In the genomic region with DNA sequence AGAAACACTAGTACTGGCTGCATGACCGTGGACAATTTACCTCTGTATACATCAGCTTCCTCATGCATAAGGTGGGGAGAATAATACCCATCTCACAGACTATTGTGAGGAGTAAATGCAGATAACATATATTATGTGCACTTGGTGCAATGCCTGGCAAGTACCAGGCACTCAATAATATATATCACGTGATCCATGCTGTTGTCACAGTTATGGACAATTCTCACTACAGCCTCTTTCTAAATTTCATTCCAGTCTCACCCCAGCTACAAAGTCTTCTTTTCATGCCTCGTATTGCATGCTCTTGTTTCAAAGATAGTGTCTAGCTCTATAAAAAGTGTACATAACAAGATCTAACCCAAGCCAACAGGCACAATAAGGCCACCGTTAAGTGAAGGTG, we compare ENCODE assay signal across 19 cellular contexts.
"Had no signal": no experiment of that assay in that cellular context is flagged by ENCODE, and none has a peak within 500 bp of the region (broad histone marks: within the 10 kb centered on the region; RNA-seq: fewer than 3 reads in every experiment).

No MANE protein-coding gene starts in this region.

- ATAC-seq: effector memory CD8-positive, alpha-beta T cell; foreskin keratinocyte; left lung; stimulated activated memory B cell treated with anti-CD40 and anti-IgM and Interleukin-4, amounts not matched to agents 10 μg/mL and 1 μg/mL and 100 μg/mL, for 72 hours had no signal

- H3K27me3 ChIP-seq: foreskin keratinocyte, heart left ventricle, left lung, pancreas, spleen, testis, transverse colon had no signal

- H3K36me3 ChIP-seq: heart left ventricle, left lung, pancreas, spleen, transverse colon had no signal

- DNase-seq: effector memory CD8-positive, alpha-beta T cell; erythroblast; foreskin keratinocyte; hippocampal formation; kidney glomerular epithelial cell; left lung; mesenchymal stem cell; naive B cell; occipital lobe; pancreas; spleen; stimulated activated CD4-positive, alpha-beta T cell treated with anti-CD3 and anti-CD28 coated beads, Interleukin-15, amount 100 ng/mL, for 24 hours; stimulated activated CD4-positive, alpha-beta T cell treated with anti-CD3 and anti-CD28 coated beads, Interleukin-1b, Interleukin-23, amount 100 ng/mL, for 48 hours; stimulated activated CD4-positive, alpha-beta T cell treated with anti-CD3 and anti-CD28 coated beads, Interleukin-4, amount 100 ng/mL, for 24 hours had no signal

- H3K4me3 ChIP-seq: heart left ventricle, left lung, lung, pancreas, spleen, testis, transverse colon had no signal

- H3K4me1 ChIP-seq: foreskin keratinocyte, left lung, pancreas, spleen, testis had no signal

- H3K27ac ChIP-seq: foreskin keratinocyte, left lung, pancreas, spleen had no signal

- H3K9me3 ChIP-seq: pancreas, testis, transverse colon had no signal
